Comparison of ENCODE assay signal across 29 cellular contexts in the genomic region with DNA sequence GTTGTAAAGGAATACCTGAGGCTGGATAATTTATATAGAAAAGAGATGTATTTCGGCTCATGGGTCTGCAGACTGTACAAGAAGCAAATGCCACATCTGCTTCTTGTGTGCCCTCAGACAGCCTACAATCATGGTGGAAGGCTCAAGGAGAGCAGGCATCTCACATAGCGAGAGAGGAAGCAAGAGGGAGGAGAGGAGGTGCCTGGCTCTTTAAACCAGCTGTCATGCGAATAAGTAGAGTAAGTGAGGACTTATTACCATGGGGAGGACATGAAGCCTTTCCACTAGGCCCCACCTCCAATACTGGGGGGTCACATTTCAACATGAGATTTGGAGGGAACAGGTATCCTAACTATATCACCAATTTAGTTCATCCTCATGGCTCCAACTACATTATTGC.
"Had no signal": no experiment of that assay in that cellular context is flagged by ENCODE, and none has a peak within 500 bp of the region (broad histone marks: within the 10 kb centered on the region; RNA-seq: fewer than 3 reads in every experiment).

No MANE protein-coding gene starts in this region.

- FAIRE-seq: colon, endometrium, endothelial cell of umbilical vein, frontal cortex had no signal

- H3K4me3 ChIP-seq: colonic mucosa, coronary artery, dorsolateral prefrontal cortex, esophagus muscularis mucosa, esophagus squamous epithelium, gastrocnemius medialis, gastroesophageal sphincter, heart left ventricle, heart right ventricle had no signal

- H3K4me1 ChIP-seq: colonic mucosa, esophagus muscularis mucosa, esophagus squamous epithelium, foreskin keratinocyte, gastrocnemius medialis, gastroesophageal sphincter, heart left ventricle, heart right ventricle had no signal

- ATAC-seq: effector memory CD8-positive, alpha-beta T cell; esophagus mucosa; foreskin keratinocyte; gastrocnemius medialis; gastroesophageal sphincter; heart left ventricle; heart right ventricle had no signal

- H3K36me3 ChIP-seq: colonic mucosa, esophagus squamous epithelium, gastrocnemius medialis, gastroesophageal sphincter had no signal

- H3K4me3 Mint-ChIP-seq: dendritic cell treated with granulocyte-macrophage colony-stimulating factor and Interleukin-4, amounts not matched to agents 40 ng/mL and 50 ng/mL, for 4 days; effector memory CD8-positive, alpha-beta T cell; endodermal cell had no signal

- H3K27me3 ChIP-seq: colonic mucosa, dorsolateral prefrontal cortex, esophagus muscularis mucosa, esophagus squamous epithelium, foreskin keratinocyte, gastrocnemius medialis, gastroesophageal sphincter, heart left ventricle, heart right ventricle had no signal

- H3K9me3 ChIP-seq: colonic mucosa, esophagus muscularis mucosa, esophagus squamous epithelium, gastrocnemius medialis, gastroesophageal sphincter, heart left ventricle, heart right ventricle had no signal

- H3K9me3 Mint-ChIP-seq: dendritic cell treated with granulocyte-macrophage colony-stimulating factor and Interleukin-4, amounts not matched to agents 40 ng/mL and 50 ng/mL, for 4 days; endodermal cell had no signal

- H3K27me3 Mint-ChIP-seq: dendritic cell treated with granulocyte-macrophage colony-stimulating factor and Interleukin-4, amounts not matched to agents 40 ng/mL and 50 ng/mL, for 4 days; effector memory CD8-positive, alpha-beta T cell had no signal

- H3K27ac ChIP-seq: colonic mucosa, coronary artery, dorsolateral prefrontal cortex, epithelial cell of prostate, esophagus muscularis mucosa, esophagus squamous epithelium, foreskin keratinocyte, gastrocnemius medialis, gastroesophageal sphincter, heart left ventricle, heart right ventricle had no signal

- H3K27ac Mint-ChIP-seq: dendritic cell treated with granulocyte-macrophage colony-stimulating factor and Interleukin-4, amounts not matched to agents 40 ng/mL and 50 ng/mL, for 4 days; effector memory CD8-positive, alpha-beta T cell; endodermal cell had no signal

- DNase-seq: colonic mucosa; cortex of kidney; dermis blood vessel endothelial cell; dorsolateral prefrontal cortex; effector CD4-positive, alpha-beta T cell; effector CD8-positive, alpha-beta T cell; effector memory CD4-positive, alpha-beta T cell; effector memory CD8-positive, alpha-beta T cell; endodermal cell; erythroblast; esophagus squamous epithelium; foreskin fibroblast; foreskin keratinocyte; foreskin melanocyte; gastrocnemius medialis; glutamatergic neuron; head of caudate nucleus; heart left ventricle; heart right ventricle had no signal
